Comparison of ENCODE assay signal across 8 cellular contexts in genomic region chr7:107891619-107892366, GRCh38. TPM values are rescaled to one million over a fixed set of nuclear protein-coding genes. Genes with fewer than 3 reads are reported as not detected.
DNase-seq lines count a peak whose midpoint lies in the region; ATAC-seq and TF ChIP-seq lines count a peak whose summit lies in the region.

No MANE protein-coding gene starts in this region.

- ATAC-seq in left cardiac atrium = no peak
- ATAC-seq in HG02884 (IDR thresholded peaks at IDR 0.05; ENCODE audit: unreplicated experiment) = peak; percentile 22

- peaks cover 16% of the 10 kb centered on the region for H3K4me1 Mint-ChIP-seq in endodermal cell

- peaks cover 24% of the 10 kb centered on the region for H3K36me3 Mint-ChIP-seq in endodermal cell (ENCODE audit: low read depth)

- DNase-seq in left ventricle myocardium inferior = no peak
- DNase-seq in left cardiac atrium = no peak
- no peak for DNase-seq in SJCRH30
- DNase-seq in endodermal cell = no peak
- DNase-seq in HuH-7.5 (ENCODE audit: low spot score) = no peak
- no peak for DNase-seq in NCI-H1105 treated with DMSO at 0.1 percent for 48 hours (lab: John Stamatoyannopoulos, UW)

- H3K9me3 ChIP-seq in left ventricle myocardium inferior (replicated peaks) = no peaks in the 10 kb centered on the region
- H3K9me3 ChIP-seq in SJCRH30 (replicated peaks) = no peaks in the 10 kb centered on the region
- H3K9me3 ChIP-seq in endodermal cell (ENCODE audit: control insufficient read depth, low read length) = no peaks in the 10 kb centered on the region
- H3K9me3 ChIP-seq in neutrophil = no peaks in the 10 kb centered on the region

- peak overlapping the region; percentile 98 for H3K27ac Mint-ChIP-seq in endodermal cell

- H3K9me3 Mint-ChIP-seq in endodermal cell = peaks cover 6% of the 10 kb centered on the region

- H3K4me1 ChIP-seq in left ventricle myocardium inferior (peaks cover 64% of the 10 kb centered on the region), SJCRH30 (peaks cover 8% of the 10 kb centered on the region; the same call in 1 of the 2 replicates), endodermal cell (ENCODE audit: control insufficient read depth, insufficient read depth, low read length) (no peaks in the 10 kb centered on the region), neutrophil (ENCODE audit: control insufficient read depth in 1 of 2, insufficient read depth in 1 of 2, low read depth in 1 of 2, low read length in 1 of 2) (peaks cover 38 to 51% of the 10 kb centered on the region in 2 experiments)

- H3K4me3 Mint-ChIP-seq in endodermal cell = peak overlapping the region; percentile 89

- TF ChIP-seq CTCF in left ventricle myocardium inferior (IDR thresholded peaks at IDR 0.05; ENCODE audit: borderline replicate concordance) (no peak), endodermal cell (conservative IDR thresholded peaks at IDR 0.05) (no peak), neutrophil (IDR thresholded peaks at IDR 0.05) (no peak)

- H3K4me3 ChIP-seq in left ventricle myocardium inferior (peak overlapping the region; percentile 82), SJCRH30 (peak overlapping the region; percentile 80), endodermal cell (ENCODE audit: low read length) (peak overlapping the region; percentile 93), neutrophil (ENCODE audit: low read depth in 1 of 2, low read length in 1 of 2) (peak overlapping the region; percentile 75 to 82)

- intact Hi-C loops in left ventricle myocardium inferior (cut with micrococcal nuclease) (no loop called here), left cardiac atrium (cut with DNase I) (no loop called here)

- H3K27me3 ChIP-seq in left ventricle myocardium inferior (ENCODE audit: low read depth) (no peaks in the 10 kb centered on the region), SJCRH30 (no peaks in the 10 kb centered on the region), endodermal cell (ENCODE audit: control insufficient read depth, insufficient read depth, low read length, poor library complexity, severe bottlenecking) (no peaks in the 10 kb centered on the region), neutrophil (peaks cover 6% of the 10 kb centered on the region)

- H3K27ac ChIP-seq in left ventricle myocardium inferior (replicated peaks) (peak overlapping the region; percentile 98), SJCRH30 (peak overlapping the region; percentile 78), endodermal cell (ENCODE audit: low read depth, low read length) (peak overlapping the region; percentile 74), neutrophil (peak overlapping the region; percentile 97)

- WGBS in endodermal cell (ENCODE audit: insufficient coverage in 1 of 2, insufficient read length in 1 of 2), 2 experiments = 61 to 73% methylated on average over 7 to 10 of the region's 10 CpGs

- H3K9ac ChIP-seq in endodermal cell (ENCODE audit: extremely low read depth, low read length, poor library complexity, severe bottlenecking) = peak overlapping the region; percentile 89

- H3K27me3 Mint-ChIP-seq in endodermal cell (ENCODE audit: insufficient read depth) = no peaks in the 10 kb centered on the region

- H3K36me3 ChIP-seq in left ventricle myocardium inferior (peaks cover 30% of the 10 kb centered on the region), SJCRH30 (peaks cover 34% of the 10 kb centered on the region), endodermal cell (ENCODE audit: control insufficient read depth, insufficient read depth, low read length) (peaks cover 35% of the 10 kb centered on the region), neutrophil (peaks cover 33% of the 10 kb centered on the region)

RNA-seq across cellular contexts. Expression of gene DLD, which starts 0.8 kb away (rescaled TPM):
- 342 TPM for total RNA-seq in left ventricle myocardium inferior
- total RNA-seq in left cardiac atrium = 100 to 1,000 TPM; 159 to 179 TPM
- total RNA-seq in SJCRH30 (2014; rRNA removed; shearing (Covaris generic)) = 113 and 151 TPM in 2 replicates
- 10 to 100 TPM; 82.4 to 82.5 TPM for total RNA-seq in endodermal cell
- polyA plus RNA-seq in endodermal cell (2013, experiment 1 of 2) = 91.3 TPM
- polyA plus RNA-seq in endodermal cell (2013, experiment 2 of 2) = 75.3 TPM
